Comparison of ENCODE assay signal across 1 cellular context in the genomic region with DNA sequence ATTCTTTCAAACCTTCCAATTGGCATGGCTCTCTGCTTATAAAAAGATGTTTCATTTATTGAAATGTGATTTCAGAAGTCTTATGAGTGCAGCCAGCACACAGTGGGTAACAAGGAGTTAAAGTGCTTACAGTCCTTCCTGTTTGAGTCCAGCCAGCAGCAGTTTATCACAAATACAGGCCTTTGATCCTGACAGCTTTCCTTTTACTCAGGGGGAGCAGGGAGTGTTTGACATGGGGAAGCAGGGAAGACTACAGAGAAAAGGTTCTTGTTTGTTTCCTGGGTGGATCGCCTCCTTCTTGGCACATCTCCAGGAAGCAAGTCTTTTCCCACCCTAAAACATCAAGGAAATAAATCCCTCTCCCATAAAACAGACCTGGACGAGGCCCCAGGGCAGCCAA.
TF ChIP-seq lines count a peak whose summit lies in the region.

No MANE protein-coding gene starts in this region.

TF ChIP-seq in HEK293, 187 proteins besides CTCF, POLR2A, EP300 and RAD21 (continued from another document):
- TF ChIP-seq ZBTB11 (tag by site-specific recombination; conservative IDR thresholded peaks at IDR 0.05; ENCODE audit: low read depth): no peak
- peak; percentile 15; the same call in 1 of the 2 replicates for TF ChIP-seq KLF17 (tag by site-specific recombination; IDR thresholded peaks at IDR 0.05)
- TF ChIP-seq ZNF529 (tag by site-specific recombination; IDR thresholded peaks at IDR 0.05; ENCODE audit: insufficient replicate concordance): no peak
- no peak for TF ChIP-seq ZNF544 (tag by site-specific recombination; IDR thresholded peaks at IDR 0.05)
